Comparison of ENCODE assay signal across 1 cellular context in genomic region chr3:117898722-117899121, GRCh38.
TF ChIP-seq lines count a peak whose summit lies in the region.

No MANE protein-coding gene starts in this region.

TF ChIP-seq in liver, 16 proteins besides CTCF, POLR2A, EP300 and RAD21 (continued from another document):
- TF ChIP-seq, protein P1, sequence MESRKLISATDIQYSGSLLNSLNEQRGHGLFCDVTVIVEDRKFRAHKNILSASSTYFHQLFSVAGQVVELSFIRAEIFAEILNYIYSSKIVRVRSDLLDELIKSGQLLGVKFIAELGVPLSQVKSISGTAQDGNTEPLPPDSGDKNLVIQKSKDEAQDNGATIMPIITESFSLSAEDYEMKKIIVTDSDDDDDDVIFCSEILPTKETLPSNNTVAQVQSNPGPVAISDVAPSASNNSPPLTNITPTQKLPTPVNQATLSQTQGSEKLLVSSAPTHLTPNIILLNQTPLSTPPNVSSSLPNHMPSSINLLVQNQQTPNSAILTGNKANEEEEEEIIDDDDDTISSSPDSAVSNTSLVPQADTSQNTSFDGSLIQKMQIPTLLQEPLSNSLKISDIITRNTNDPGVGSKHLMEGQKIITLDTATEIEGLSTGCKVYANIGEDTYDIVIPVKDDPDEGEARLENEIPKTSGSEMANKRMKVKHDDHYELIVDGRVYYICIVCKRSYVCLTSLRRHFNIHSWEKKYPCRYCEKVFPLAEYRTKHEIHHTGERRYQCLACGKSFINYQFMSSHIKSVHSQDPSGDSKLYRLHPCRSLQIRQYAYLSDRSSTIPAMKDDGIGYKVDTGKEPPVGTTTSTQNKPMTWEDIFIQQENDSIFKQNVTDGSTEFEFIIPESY (IDR thresholded peaks at IDR 0.05), result no peak
